In genomic region chr13:93226623-93227279, GRCh38 we compare ENCODE assay signal across 8 cellular contexts. TPM values are rescaled to one million over a fixed set of nuclear protein-coding genes. Genes with fewer than 3 reads are reported as not detected.
A peak's percentile ranks its signal among the peaks of the same experiment; 100 is the strongest.
DNase-seq lines count a peak whose midpoint lies in the region; ATAC-seq and TF ChIP-seq lines count a peak whose summit lies in the region.

Gene GPC6 (plus strand): TSS chr13:93226807.

- no peak within 1 kb of the TSS for H3K4me3 Mint-ChIP-seq in natural killer cell treated with Interleukin-12 subunit alpha and Interleukin-12 subunit beta and Interleukin-15 and Interleukin-18, amount 100 ng/mL, for 72 hours

- ATAC-seq in thoracic aorta (ENCODE audit: insufficient number of reproducible peaks, low FRiP score, low read depth), result peak; percentile 74
- no peak for ATAC-seq in natural killer cell treated with Interleukin-12 subunit alpha and Interleukin-12 subunit beta and Interleukin-15 and Interleukin-18, amount 100 ng/mL, for 72 hours
- ATAC-seq in GM18520 (IDR thresholded peaks at IDR 0.05; ENCODE audit: unreplicated experiment), result no peak

- no peaks in the 10 kb centered on the region for H3K4me1 Mint-ChIP-seq in natural killer cell treated with Interleukin-12 subunit alpha and Interleukin-12 subunit beta and Interleukin-15 and Interleukin-18, amount 100 ng/mL, for 72 hours (ENCODE audit: low read depth in 2 of 2)

- no peaks in the 10 kb centered on the region for H3K27me3 ChIP-seq in thoracic aorta (replicated peaks; ENCODE audit: insufficient read depth)

- peaks cover 30% of the 10 kb centered on the region for H3K36me3 Mint-ChIP-seq in natural killer cell treated with Interleukin-12 subunit alpha and Interleukin-12 subunit beta and Interleukin-15 and Interleukin-18, amount 100 ng/mL, for 72 hours

- CTCF ChIA-PET in HEK293 (lab: Yijun Ruan, JAX), result interaction anchor here (0.9 kb wide), 1 partner anchor 653 kb away, joined by 3 read pairs; no protein-coding TSS in a partner anchor

- DNase-seq in NCI-H510A treated with DMSO at 0.1 percent for 48 hours (lab: John Stamatoyannopoulos, UW), result peak; percentile 92
- no peak for DNase-seq in cerebellum (ENCODE audit: low spot score)
- DNase-seq in left kidney (ENCODE audit: low read depth, low spot score), result peak; percentile 96
- no peak for DNase-seq in thoracic aorta (ENCODE audit: low spot score)
- DNase-seq in natural killer cell treated with Interleukin-12 subunit alpha and Interleukin-12 subunit beta and Interleukin-15 and Interleukin-18, amount 100 ng/mL, for 72 hours (ENCODE audit: low spot score), result no peak
- DNase-seq in stimulated activated naive CD4-positive, alpha-beta T cell treated with Interleukin-2 at 50 U/mL for 16 hours (lab: John Stamatoyannopoulos, UW), result no peak

- TF ChIP-seq CTCF in HEK293 (tag by site-specific recombination; IDR thresholded peaks at IDR 0.05) (no peak), thoracic aorta (IDR thresholded peaks at IDR 0.05) (no peak)

- peaks cover 2% of the 10 kb centered on the region for H3K9me3 Mint-ChIP-seq in natural killer cell treated with Interleukin-12 subunit alpha and Interleukin-12 subunit beta and Interleukin-15 and Interleukin-18, amount 100 ng/mL, for 72 hours

- no peaks in the 10 kb centered on the region for H3K9me3 ChIP-seq in HEK293 (ENCODE audit: control insufficient read depth, insufficient read depth, low read depth, low read length)
- H3K9me3 ChIP-seq in thoracic aorta, result no peaks in the 10 kb centered on the region

- no peak within 1 kb of the TSS for H3K27ac Mint-ChIP-seq in natural killer cell treated with Interleukin-12 subunit alpha and Interleukin-12 subunit beta and Interleukin-15 and Interleukin-18, amount 100 ng/mL, for 72 hours

- peaks cover 31 to 41% of the 10 kb centered on the region in 2 donors for H3K27me3 Mint-ChIP-seq in natural killer cell treated with Interleukin-12 subunit alpha and Interleukin-12 subunit beta and Interleukin-15 and Interleukin-18, amount 100 ng/mL, for 72 hours

- H3K4me1 ChIP-seq in HEK293 (ENCODE audit: control insufficient read depth, insufficient read depth, low read length) (no peaks in the 10 kb centered on the region), thoracic aorta (ENCODE audit: control insufficient read depth in 1 of 2, low read depth in 2 of 2) (peaks cover 11 to 29% of the 10 kb centered on the region in 2 donors)

- POLR2A ChIA-PET in HEK293 (lab: Yijun Ruan, JAX), result no interaction called here

- H3K36me3 ChIP-seq in HEK293 (ENCODE audit: control insufficient read depth in 2 of 2, insufficient read depth in 1 of 2, low read length in 2 of 2) (no peaks in the 10 kb centered on the region), thoracic aorta (no peaks in the 10 kb centered on the region)

- H3K4me3 ChIP-seq in HEK293 (ENCODE audit: low read depth, low read length) (peak within 1 kb of the TSS; percentile 86), thoracic aorta (peak within 1 kb of the TSS; percentile 81)

- H3K27ac ChIP-seq in HEK293 (ENCODE audit: extremely low read depth, low read depth, low read length), result peak within 1 kb of the TSS; percentile 79
- peak within 1 kb of the TSS; percentile 92 to 93 for H3K27ac ChIP-seq in thoracic aorta

TF ChIP-seq in HEK293, 187 proteins besides CTCF, POLR2A, EP300 and RAD21 (continues in another document):
- no peak; the same call in 1 of the 2 replicates for TF ChIP-seq ZNF76 (tag by site-specific recombination; IDR thresholded peaks at IDR 0.05; ENCODE audit: borderline replicate concordance, low read depth)
- 0 out of 2 replicates have a peak, but pooled peaks have one; percentile 51 for TF ChIP-seq ZNF843 (tag by site-specific recombination; IDR thresholded peaks at IDR 0.05)
- TF ChIP-seq ZBTB17 (tag by site-specific recombination; IDR thresholded peaks at IDR 0.05), result peak; percentile 94
- TF ChIP-seq, protein P1, sequence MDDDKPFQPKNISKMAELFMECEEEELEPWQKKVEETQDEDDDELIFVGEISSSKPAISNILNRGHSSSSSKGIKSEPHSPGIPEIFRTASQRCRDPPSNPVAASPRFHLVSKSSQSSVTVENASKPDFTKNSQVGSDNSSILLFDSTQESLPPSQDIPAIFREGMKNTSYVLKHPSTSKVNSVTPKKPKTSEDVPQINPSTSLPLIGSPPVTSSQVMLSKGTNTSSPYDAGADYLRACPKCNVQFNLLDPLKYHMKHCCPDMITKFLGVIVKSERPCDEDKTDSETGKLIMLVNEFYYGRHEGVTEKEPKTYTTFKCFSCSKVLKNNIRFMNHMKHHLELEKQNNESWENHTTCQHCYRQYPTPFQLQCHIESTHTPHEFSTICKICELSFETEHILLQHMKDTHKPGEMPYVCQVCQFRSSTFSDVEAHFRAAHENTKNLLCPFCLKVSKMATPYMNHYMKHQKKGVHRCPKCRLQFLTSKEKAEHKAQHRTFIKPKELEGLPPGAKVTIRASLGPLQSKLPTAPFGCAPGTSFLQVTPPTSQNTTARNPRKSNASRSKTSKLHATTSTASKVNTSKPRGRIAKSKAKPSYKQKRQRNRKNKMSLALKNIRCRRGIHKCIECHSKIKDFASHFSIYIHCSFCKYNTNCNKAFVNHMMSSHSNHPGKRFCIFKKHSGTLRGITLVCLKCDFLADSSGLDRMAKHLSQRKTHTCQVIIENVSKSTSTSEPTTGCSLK (tag by site-specific recombination; IDR thresholded peaks at IDR 0.05), result no peak
- peak; percentile 73 for TF ChIP-seq ZNF600 (tag by site-specific recombination; IDR thresholded peaks at IDR 0.05)
- no peak for TF ChIP-seq ZNF114 (tag by site-specific recombination; IDR thresholded peaks at IDR 0.05)
- TF ChIP-seq KLF9 (tag by site-specific recombination; IDR thresholded peaks at IDR 0.05; ENCODE audit: low read depth), result no peak; the same call in 1 of the 2 replicates
- TF ChIP-seq ZEB2 (tag by site-specific recombination; IDR thresholded peaks at IDR 0.05), result peak; percentile 39
- no peak for TF ChIP-seq ZNF623 (tag by site-specific recombination; IDR thresholded peaks at IDR 0.05)
- no peak for TF ChIP-seq ZNF10 (tag by site-specific recombination; IDR thresholded peaks at IDR 0.05)
- no peak for TF ChIP-seq ZNF560 (tag by site-specific recombination; IDR thresholded peaks at IDR 0.05; ENCODE audit: borderline replicate concordance)
- TF ChIP-seq ZNF701 (tag by site-specific recombination; IDR thresholded peaks at IDR 0.05), result no peak
- TF ChIP-seq ZBTB7A (tag by site-specific recombination; IDR thresholded peaks at IDR 0.05; ENCODE audit: low read depth), result 0 out of 2 replicates have a peak, but pooled peaks have one; percentile 29
- TF ChIP-seq ZNF350 (tag by site-specific recombination; IDR thresholded peaks at IDR 0.05), result no peak
- TF ChIP-seq KLF16 (tag by site-specific recombination; IDR thresholded peaks at IDR 0.05), result no peak
- TF ChIP-seq ZIC2 (tag by site-specific recombination; IDR thresholded peaks at IDR 0.05), result no peak; the same call in 1 of the 2 replicates
- TF ChIP-seq ZNF239 (tag by site-specific recombination; IDR thresholded peaks at IDR 0.05), result no peak
- peak; percentile 99 for TF ChIP-seq ZNF18 (tag by site-specific recombination; IDR thresholded peaks at IDR 0.05)
- TF ChIP-seq ZNF248 (tag by site-specific recombination; IDR thresholded peaks at IDR 0.05), result no peak
- no peak for TF ChIP-seq ZNF416 (tag by site-specific recombination; IDR thresholded peaks at IDR 0.05)
- TF ChIP-seq, protein P2, sequence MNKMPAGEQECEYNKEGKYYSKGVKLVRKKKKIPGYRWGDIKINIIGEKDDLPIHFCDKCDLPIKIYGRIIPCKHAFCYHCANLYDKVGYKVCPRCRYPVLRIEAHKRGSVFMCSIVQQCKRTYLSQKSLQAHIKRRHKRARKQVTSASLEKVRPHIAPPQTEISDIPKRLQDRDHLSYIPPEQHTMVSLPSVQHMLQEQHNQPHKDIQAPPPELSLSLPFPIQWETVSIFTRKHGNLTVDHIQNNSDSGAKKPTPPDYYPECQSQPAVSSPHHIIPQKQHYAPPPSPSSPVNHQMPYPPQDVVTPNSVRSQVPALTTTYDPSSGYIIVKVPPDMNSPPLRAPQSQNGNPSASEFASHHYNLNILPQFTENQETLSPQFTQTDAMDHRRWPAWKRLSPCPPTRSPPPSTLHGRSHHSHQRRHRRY (tag by site-specific recombination; IDR thresholded peaks at IDR 0.05), result no peak
- TF ChIP-seq, protein P3, sequence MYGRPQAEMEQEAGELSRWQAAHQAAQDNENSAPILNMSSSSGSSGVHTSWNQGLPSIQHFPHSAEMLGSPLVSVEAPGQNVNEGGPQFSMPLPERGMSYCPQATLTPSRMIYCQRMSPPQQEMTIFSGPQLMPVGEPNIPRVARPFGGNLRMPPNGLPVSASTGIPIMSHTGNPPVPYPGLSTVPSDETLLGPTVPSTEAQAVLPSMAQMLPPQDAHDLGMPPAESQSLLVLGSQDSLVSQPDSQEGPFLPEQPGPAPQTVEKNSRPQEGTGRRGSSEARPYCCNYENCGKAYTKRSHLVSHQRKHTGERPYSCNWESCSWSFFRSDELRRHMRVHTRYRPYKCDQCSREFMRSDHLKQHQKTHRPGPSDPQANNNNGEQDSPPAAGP (tag by site-specific recombination; IDR thresholded peaks at IDR 0.05), result 0 out of 2 replicates have a peak, but pooled peaks have one; percentile 52
- no peak for TF ChIP-seq HOXA7 (CRISPR knock-in tag; IDR thresholded peaks at IDR 0.05; ENCODE audit: borderline replicate concordance)
- TF ChIP-seq ZNF548 (tag by site-specific recombination; IDR thresholded peaks at IDR 0.05), result no peak
- TF ChIP-seq IKZF3 (tag by site-specific recombination; IDR thresholded peaks at IDR 0.05), result peak; percentile 96
- no peak for TF ChIP-seq REPIN1 (tag by site-specific recombination; IDR thresholded peaks at IDR 0.05; ENCODE audit: low read depth)
- TF ChIP-seq ZNF660 (tag by site-specific recombination; IDR thresholded peaks at IDR 0.05), result peak; percentile 47; the same call in 1 of the 2 replicates

RNA-seq across cellular contexts. Expression of gene GPC6, which starts in this region (rescaled TPM):
- 25.0 TPM for total RNA-seq in cerebellum
- 10 to 100 TPM; 34.9 to 56.4 TPM for total RNA-seq in thoracic aorta
- not detected for total RNA-seq in natural killer cell treated with Interleukin-12 subunit alpha and Interleukin-12 subunit beta and Interleukin-15 and Interleukin-18, amount 100 ng/mL, for 72 hours

Comparison
In these comparisons a context has a peak if more than half of its experiments do, and no peak if none do; other contexts are left out.
1. RNA of gene GPC6 (total RNA-seq): 34.9 to 56.4 TPM in thoracic aorta and 25.0 TPM in cerebellum (single experiment); not detected in natural killer cell treated with Interleukin-12 subunit alpha and Interleukin-12 subunit beta and Interleukin-15 and Interleukin-18, amount 100 ng/mL, for 72 hours; every median in the first group is over 10 times any median in the second.
2. DNase-seq: peak in NCI-H510A treated with DMSO at 0.1 percent for 48 hours (single experiment) and left kidney (single experiment); none in cerebellum (single experiment), thoracic aorta (single experiment), natural killer cell treated with Interleukin-12 subunit alpha and Interleukin-12 subunit beta and Interleukin-15 and Interleukin-18, amount 100 ng/mL, for 72 hours (single experiment) and stimulated activated naive CD4-positive, alpha-beta T cell treated with Interleukin-2 at 50 U/mL for 16 hours (single experiment).